17 cellular contexts compared by ENCODE assay signal in genomic region chr4:5878359-5878758, GRCh38. TPM values are rescaled to one million over a fixed set of nuclear protein-coding genes. Genes with fewer than 3 reads are reported as not detected.
DNase-seq lines count a peak whose midpoint lies in the region; ATAC-seq and TF ChIP-seq lines count a peak whose summit lies in the region.
"Had no signal": no experiment of that assay in that cellular context is flagged by ENCODE, and none has a peak within 500 bp of the region (broad histone marks: within the 10 kb centered on the region; RNA-seq: fewer than 3 reads in every experiment).

No MANE protein-coding gene starts in this region.

- no peak for TF ChIP-seq CTCF in omental fat pad (IDR thresholded peaks at IDR 0.05)

- DNase-seq in NCI-H510A treated with DMSO at 0.1 percent for 48 hours (lab: John Stamatoyannopoulos, UW) (peak; percentile 37), NCI-H510A (lab: John Stamatoyannopoulos, UW) (no peak), NCI-H146 (lab: John Stamatoyannopoulos, UW) (peak; percentile 80), NCI-H774 (lab: John Stamatoyannopoulos, UW) (peak; percentile 72), omental fat pad (ENCODE audit: low spot score) (no peak)
- no peak for DNase-seq in activated CD8-positive, alpha-beta memory T cell treated with anti-CD3 and anti-CD28 coated beads for 24 hours
- DNase-seq: Calu3; CD4-positive, CD25-positive, alpha-beta regulatory T cell; GDM1; GM23248; HCEC 1CT; NCI-H1694; NCI-H446; OCI-M1; SIG-M5 had no signal

- ATAC-seq in omental fat pad (ENCODE audit: low FRiP score) (no peak), HG03196 (IDR thresholded peaks at IDR 0.05; ENCODE audit: unreplicated experiment) (no peak)
- ATAC-seq: GM12878 had no signal

RNA-seq across cellular contexts. Expression of gene CRMP1, which starts 14.5 kb away (rescaled TPM):
- 1 to 10 TPM in 1 of 4 donors, under 1 TPM in 2, not detected in 1; 0.28 to 1.9 (median 0.44) TPM for total RNA-seq in omental fat pad
- total RNA-seq: Calu3; CD4-positive, CD25-positive, alpha-beta regulatory T cell; GM23248 had no signal

Comparison
In these comparisons a context has a peak if more than half of its experiments do, and no peak if none do; other contexts are left out.
1. DNase-seq: peak in NCI-H510A treated with DMSO at 0.1 percent for 48 hours (single experiment), NCI-H146 (single experiment) and NCI-H774 (single experiment); none in NCI-H510A (single experiment), omental fat pad (single experiment) and activated CD8-positive, alpha-beta memory T cell treated with anti-CD3 and anti-CD28 coated beads for 24 hours (single experiment).